In the genomic region with DNA sequence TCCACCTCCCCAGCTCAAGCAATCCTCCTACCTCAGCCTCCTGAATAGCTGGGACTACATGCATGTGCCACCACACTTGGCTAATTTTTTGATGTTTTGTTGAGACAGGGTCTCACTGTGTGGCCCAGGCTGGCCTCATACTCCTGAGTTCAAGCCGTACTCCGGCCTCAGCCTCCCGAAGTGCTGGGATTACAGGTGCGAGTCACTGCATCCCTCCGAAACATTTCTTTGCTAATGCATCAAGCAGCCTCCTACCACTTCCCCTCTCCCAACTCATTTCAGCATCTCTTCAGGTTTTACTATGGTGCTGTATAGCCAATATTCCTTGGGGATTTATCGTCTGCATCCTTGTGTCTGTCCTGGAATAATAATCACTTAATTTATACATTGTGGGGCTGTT, we compare ENCODE assay signal across 30 cellular contexts. TPM values are rescaled to one million over a fixed set of nuclear protein-coding genes. Genes with fewer than 3 reads are reported as not detected.
"Had no signal": no experiment of that assay in that cellular context is flagged by ENCODE, and none has a peak within 500 bp of the region (broad histone marks: within the 10 kb centered on the region; RNA-seq: fewer than 3 reads in every experiment).

No MANE protein-coding gene starts in this region.

- H3K4me3 Mint-ChIP-seq: activated CD4-positive, alpha-beta memory T cell treated with anti-CD3 and anti-CD28 coated beads, Interleukin-2, amount 10 ng/mL, durations not matched to agents 7 days and 5 days; activated CD4-positive, alpha-beta T cell treated with anti-CD3 and anti-CD28 coated beads for 36 hours; activated naive CD4-positive, alpha-beta T cell treated with anti-CD3 and anti-CD28 coated beads for 36 hours; activated naive CD8-positive, alpha-beta T cell; activated T-helper 17 cell treated with anti-CD3 and anti-CD28 coated beads, Interleukin-2, amount 50 U/mL, for 72 hours had no signal

- H3K36me3 ChIP-seq: brain microvascular endothelial cell, cardiac muscle cell had no signal

- H3K4me3 ChIP-seq: cardiac muscle cell, K562 had no signal

- H3K27me3 ChIP-seq: brain microvascular endothelial cell had no signal

- DNase-seq: activated CD4-positive, alpha-beta memory T cell treated with anti-CD3 and anti-CD28 coated beads, Interleukin-2, amount 10 ng/mL, durations not matched to agents 7 days and 5 days; activated CD4-positive, alpha-beta T cell treated with anti-CD3 and anti-CD28 coated beads for 36 hours; activated CD4-positive, alpha-beta T cell treated with anti-CD3 and anti-CD28 coated beads, Interleukin-2, amount 50 U/mL, for 1 hour; activated gamma-delta T cell; activated naive CD4-positive, alpha-beta T cell treated with anti-CD3 and anti-CD28 coated beads for 36 hours; activated T-cell treated with anti-CD3 and anti-CD28 coated beads for 4 hours; activated T-cell treated with anti-CD3 and anti-CD28 coated beads, Interleukin-2, amount 50 U/mL, for 48 hours; amygdala; brain microvascular endothelial cell; Karpas-422; NCI-H1105 treated with DMSO at 0.1 percent for 48 hours; NCI-H146; NCI-H187 treated with DMSO at 0.1 percent for 48 hours; NCI-H2081 treated with DMSO at 0.1 percent for 48 hours; NCI-H2171 treated with DMSO at 0.1 percent for 48 hours; NCI-H226; NCI-H526; NCI-H774; SIG-M5; T-helper 2 cell had no signal

- H3K9me3 Mint-ChIP-seq: activated CD4-positive, alpha-beta memory T cell treated with anti-CD3 and anti-CD28 coated beads, Interleukin-2, amount 10 ng/mL, durations not matched to agents 7 days and 5 days; activated naive CD4-positive, alpha-beta T cell treated with anti-CD3 and anti-CD28 coated beads for 36 hours; activated T-helper 17 cell treated with anti-CD3 and anti-CD28 coated beads, Interleukin-2, amount 50 U/mL, for 72 hours had no signal

- ATAC-seq: activated CD4-positive, alpha-beta T cell treated with anti-CD3 and anti-CD28 coated beads for 36 hours; activated T-helper 17 cell treated with anti-CD3 and anti-CD28 coated beads, Interleukin-2, amount 50 U/mL, for 72 hours; K562 had no signal

- H3K27ac Mint-ChIP-seq: activated CD4-positive, alpha-beta memory T cell treated with anti-CD3 and anti-CD28 coated beads, Interleukin-2, amount 10 ng/mL, durations not matched to agents 7 days and 5 days; activated CD4-positive, alpha-beta T cell treated with anti-CD3 and anti-CD28 coated beads for 36 hours; activated naive CD4-positive, alpha-beta T cell treated with anti-CD3 and anti-CD28 coated beads for 36 hours; activated naive CD8-positive, alpha-beta T cell; activated T-helper 17 cell treated with anti-CD3 and anti-CD28 coated beads, Interleukin-2, amount 50 U/mL, for 72 hours had no signal

- H3K27ac ChIP-seq: brain microvascular endothelial cell, cardiac muscle cell, VCaP had no signal

RNA-seq across cellular contexts. Expression of a gene that starts 2.3 kb away (rescaled TPM):
- total RNA-seq: OCI-LY7 had no signal

RNA-seq across cellular contexts. Expression of a gene that starts 10.0 kb away (rescaled TPM):
- total RNA-seq: activated CD4-positive, alpha-beta memory T cell treated with anti-CD3 and anti-CD28 coated beads, Interleukin-2, amount 10 ng/mL, durations not matched to agents 7 days and 5 days; activated CD4-positive, alpha-beta T cell treated with anti-CD3 and anti-CD28 coated beads for 36 hours; activated CD8-positive, alpha-beta memory T cell treated with anti-CD3 and anti-CD28 coated beads for 36 hours; activated naive CD4-positive, alpha-beta T cell treated with anti-CD3 and anti-CD28 coated beads for 36 hours; activated T-helper 17 cell treated with anti-CD3 and anti-CD28 coated beads, Interleukin-2, amount 50 U/mL, for 72 hours; K562; OCI-LY7 had no signal

RNA-seq across cellular contexts. Expression of a gene that starts 17.6 kb away (rescaled TPM):
- total RNA-seq: activated CD4-positive, alpha-beta memory T cell treated with anti-CD3 and anti-CD28 coated beads, Interleukin-2, amount 10 ng/mL, durations not matched to agents 7 days and 5 days; activated CD4-positive, alpha-beta T cell treated with anti-CD3 and anti-CD28 coated beads for 36 hours; activated CD8-positive, alpha-beta memory T cell treated with anti-CD3 and anti-CD28 coated beads for 36 hours; activated naive CD4-positive, alpha-beta T cell treated with anti-CD3 and anti-CD28 coated beads for 36 hours; activated T-helper 17 cell treated with anti-CD3 and anti-CD28 coated beads, Interleukin-2, amount 50 U/mL, for 72 hours; astrocyte; cardiac muscle cell; K562; NCI-H460; OCI-LY7; RPMI7951 had no signal
- polyA plus RNA-seq: K562 had no signal

RNA-seq across cellular contexts. Expression of a gene that starts 21.9 kb away (rescaled TPM):
- total RNA-seq: activated CD4-positive, alpha-beta memory T cell treated with anti-CD3 and anti-CD28 coated beads, Interleukin-2, amount 10 ng/mL, durations not matched to agents 7 days and 5 days; activated CD4-positive, alpha-beta T cell treated with anti-CD3 and anti-CD28 coated beads for 36 hours; activated CD8-positive, alpha-beta memory T cell treated with anti-CD3 and anti-CD28 coated beads for 36 hours; activated naive CD4-positive, alpha-beta T cell treated with anti-CD3 and anti-CD28 coated beads for 36 hours; activated T-helper 17 cell treated with anti-CD3 and anti-CD28 coated beads, Interleukin-2, amount 50 U/mL, for 72 hours; astrocyte; K562; NCI-H460; OCI-LY7 had no signal
